Comparison of ENCODE assay signal across 1 cellular context in the genomic region with DNA sequence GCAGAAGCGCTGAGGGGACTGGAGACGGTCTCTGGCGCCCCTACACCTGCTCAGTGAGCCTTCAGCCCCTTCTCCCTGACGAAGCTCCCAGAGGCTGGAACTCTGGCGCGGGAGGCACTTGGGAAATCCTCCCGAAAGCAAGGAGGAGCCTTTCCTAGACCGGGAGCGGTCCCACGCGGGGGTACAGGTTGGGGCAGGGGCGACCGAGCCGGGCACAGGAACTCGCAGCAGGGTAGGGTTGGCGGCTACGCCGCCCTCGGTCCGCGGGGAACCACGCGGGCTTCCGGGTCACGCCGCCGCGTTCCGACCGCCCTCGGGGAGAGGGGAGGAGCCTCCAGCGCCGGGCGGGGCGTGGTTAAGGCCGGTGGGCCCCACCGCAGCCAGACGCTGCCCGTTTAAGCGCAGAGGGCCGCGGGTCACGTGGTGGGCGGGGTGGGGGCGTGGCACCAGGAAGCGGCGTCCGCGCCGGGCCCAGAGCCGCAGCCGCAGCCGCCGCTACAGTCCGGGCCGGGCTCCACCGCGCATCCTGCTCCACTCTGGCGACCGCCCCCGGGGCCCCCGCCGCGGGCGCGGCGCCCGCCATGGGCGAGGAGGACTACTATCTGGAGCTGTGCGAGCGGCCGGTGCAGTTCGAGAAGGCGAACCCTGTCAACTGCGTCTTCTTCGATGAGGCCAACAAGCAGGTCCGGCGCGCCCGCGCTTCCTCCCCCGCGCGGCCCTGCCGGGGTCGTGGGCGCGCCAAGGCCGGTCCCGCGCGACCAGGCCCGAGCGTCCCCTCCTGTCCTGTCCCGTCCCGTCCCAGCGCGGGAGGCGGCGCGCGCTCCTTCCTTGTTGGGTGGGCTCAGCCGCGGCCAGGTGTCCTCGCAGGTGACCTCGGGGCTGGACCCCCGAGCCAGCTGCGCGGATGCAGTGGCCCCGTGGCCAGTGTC.
TF ChIP-seq lines count a peak whose summit lies in the region.

Gene RMC1 (plus strand): TSS at position 474 of the 929 bp plus-strand sequence. CDS start 108 bp downstream, at position 582.

TF ChIP-seq in GM12878, 131 proteins besides CTCF, POLR2A, EP300 and RAD21 (continued from another document and continues in another):
- no peak for TF ChIP-seq PRDM15 (CRISPR knock-in tag; IDR thresholded peaks at IDR 0.05)
- peak; percentile 48; the same call in 1 of the 3 replicates for TF ChIP-seq POU2F2 (IDR thresholded peaks at IDR 0.05; ENCODE audit: borderline replicate concordance, low read depth, low read length)
- no peak for TF ChIP-seq SPI1 (IDR thresholded peaks at IDR 0.05; ENCODE audit: borderline replicate concordance, insufficient read depth, low read depth, low read length)
- TF ChIP-seq NR2C1 (IDR thresholded peaks at IDR 0.05): peak; percentile 74
- no peak for TF ChIP-seq NRF1 (conservative IDR thresholded peaks at IDR 0.05; ENCODE audit: low read depth, low read length)
- TF ChIP-seq, protein P1, sequence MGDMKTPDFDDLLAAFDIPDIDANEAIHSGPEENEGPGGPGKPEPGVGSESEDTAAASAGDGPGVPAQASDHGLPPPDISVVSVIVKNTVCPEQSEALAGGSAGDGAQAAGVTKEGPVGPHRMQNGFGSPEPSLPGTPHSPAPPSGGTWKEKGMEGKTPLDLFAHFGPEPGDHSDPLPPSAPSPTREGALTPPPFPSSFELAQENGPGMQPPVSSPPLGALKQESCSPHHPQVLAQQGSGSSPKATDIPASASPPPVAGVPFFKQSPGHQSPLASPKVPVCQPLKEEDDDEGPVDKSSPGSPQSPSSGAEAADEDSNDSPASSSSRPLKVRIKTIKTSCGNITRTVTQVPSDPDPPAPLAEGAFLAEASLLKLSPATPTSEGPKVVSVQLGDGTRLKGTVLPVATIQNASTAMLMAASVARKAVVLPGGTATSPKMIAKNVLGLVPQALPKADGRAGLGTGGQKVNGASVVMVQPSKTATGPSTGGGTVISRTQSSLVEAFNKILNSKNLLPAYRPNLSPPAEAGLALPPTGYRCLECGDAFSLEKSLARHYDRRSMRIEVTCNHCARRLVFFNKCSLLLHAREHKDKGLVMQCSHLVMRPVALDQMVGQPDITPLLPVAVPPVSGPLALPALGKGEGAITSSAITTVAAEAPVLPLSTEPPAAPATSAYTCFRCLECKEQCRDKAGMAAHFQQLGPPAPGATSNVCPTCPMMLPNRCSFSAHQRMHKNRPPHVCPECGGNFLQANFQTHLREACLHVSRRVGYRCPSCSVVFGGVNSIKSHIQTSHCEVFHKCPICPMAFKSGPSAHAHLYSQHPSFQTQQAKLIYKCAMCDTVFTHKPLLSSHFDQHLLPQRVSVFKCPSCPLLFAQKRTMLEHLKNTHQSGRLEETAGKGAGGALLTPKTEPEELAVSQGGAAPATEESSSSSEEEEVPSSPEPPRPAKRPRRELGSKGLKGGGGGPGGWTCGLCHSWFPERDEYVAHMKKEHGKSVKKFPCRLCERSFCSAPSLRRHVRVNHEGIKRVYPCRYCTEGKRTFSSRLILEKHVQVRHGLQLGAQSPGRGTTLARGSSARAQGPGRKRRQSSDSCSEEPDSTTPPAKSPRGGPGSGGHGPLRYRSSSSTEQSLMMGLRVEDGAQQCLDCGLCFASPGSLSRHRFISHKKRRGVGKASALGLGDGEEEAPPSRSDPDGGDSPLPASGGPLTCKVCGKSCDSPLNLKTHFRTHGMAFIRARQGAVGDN (IDR thresholded peaks at IDR 0.05): peak; percentile 70
- no peak for TF ChIP-seq KLF5 (IDR thresholded peaks at IDR 0.05; ENCODE audit: partially characterized antibody)
- no peak for TF ChIP-seq HDGF (IDR thresholded peaks at IDR 0.05)
- no peak for TF ChIP-seq PAX5 (IDR thresholded peaks at IDR 0.05; ENCODE audit: borderline replicate concordance, low read depth, low read length)
- no peak for TF ChIP-seq YBX1 (IDR thresholded peaks at IDR 0.05)
- TF ChIP-seq MYB (IDR thresholded peaks at IDR 0.05; ENCODE audit: borderline replicate concordance, low read depth, low read length): no peak
- TF ChIP-seq, protein P2, sequence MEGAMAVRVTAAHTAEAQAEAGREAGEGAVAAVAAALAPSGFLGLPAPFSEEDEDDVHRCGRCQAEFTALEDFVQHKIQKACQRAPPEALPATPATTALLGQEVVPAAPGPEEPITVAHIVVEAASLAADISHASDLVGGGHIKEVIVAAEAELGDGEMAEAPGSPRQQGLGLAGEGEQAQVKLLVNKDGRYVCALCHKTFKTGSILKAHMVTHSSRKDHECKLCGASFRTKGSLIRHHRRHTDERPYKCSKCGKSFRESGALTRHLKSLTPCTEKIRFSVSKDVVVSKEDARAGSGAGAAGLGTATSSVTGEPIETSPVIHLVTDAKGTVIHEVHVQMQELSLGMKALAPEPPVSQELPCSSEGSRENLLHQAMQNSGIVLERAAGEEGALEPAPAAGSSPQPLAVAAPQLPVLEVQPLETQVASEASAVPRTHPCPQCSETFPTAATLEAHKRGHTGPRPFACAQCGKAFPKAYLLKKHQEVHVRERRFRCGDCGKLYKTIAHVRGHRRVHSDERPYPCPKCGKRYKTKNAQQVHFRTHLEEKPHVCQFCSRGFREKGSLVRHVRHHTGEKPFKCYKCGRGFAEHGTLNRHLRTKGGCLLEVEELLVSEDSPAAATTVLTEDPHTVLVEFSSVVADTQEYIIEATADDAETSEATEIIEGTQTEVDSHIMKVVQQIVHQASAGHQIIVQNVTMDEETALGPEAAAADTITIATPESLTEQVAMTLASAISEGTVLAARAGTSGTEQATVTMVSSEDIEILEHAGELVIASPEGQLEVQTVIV (IDR thresholded peaks at IDR 0.05; ENCODE audit: borderline replicate concordance, partially characterized antibody): peak; percentile 87
- no peak for TF ChIP-seq TARDBP (IDR thresholded peaks at IDR 0.05; ENCODE audit: borderline replicate concordance)
- TF ChIP-seq MYC (IDR thresholded peaks at IDR 0.05; ENCODE audit: insufficient read depth, insufficient read length, insufficient replicate concordance, low read length, severe bottlenecking): no peak
- peak; percentile 52; the same call in 1 of the 2 replicates for TF ChIP-seq EED (IDR thresholded peaks at IDR 0.05; ENCODE audit: low read depth)
- no peak for TF ChIP-seq PBX3 (IDR thresholded peaks at IDR 0.05; ENCODE audit: insufficient replicate concordance, low read depth, low read length)
- peak; percentile 21 for TF ChIP-seq MEF2B (IDR thresholded peaks at IDR 0.05; ENCODE audit: partially characterized antibody, poor library complexity, severe bottlenecking)
- TF ChIP-seq SMARCA5 (IDR thresholded peaks at IDR 0.05): no peak; the same call in 1 of the 2 replicates
- 0 out of 2 replicates have a peak, but pooled peaks have one; percentile 15 for TF ChIP-seq SMC3 (IDR thresholded peaks at IDR 0.05; ENCODE audit: borderline replicate concordance, low read length)
- TF ChIP-seq, protein P3, sequence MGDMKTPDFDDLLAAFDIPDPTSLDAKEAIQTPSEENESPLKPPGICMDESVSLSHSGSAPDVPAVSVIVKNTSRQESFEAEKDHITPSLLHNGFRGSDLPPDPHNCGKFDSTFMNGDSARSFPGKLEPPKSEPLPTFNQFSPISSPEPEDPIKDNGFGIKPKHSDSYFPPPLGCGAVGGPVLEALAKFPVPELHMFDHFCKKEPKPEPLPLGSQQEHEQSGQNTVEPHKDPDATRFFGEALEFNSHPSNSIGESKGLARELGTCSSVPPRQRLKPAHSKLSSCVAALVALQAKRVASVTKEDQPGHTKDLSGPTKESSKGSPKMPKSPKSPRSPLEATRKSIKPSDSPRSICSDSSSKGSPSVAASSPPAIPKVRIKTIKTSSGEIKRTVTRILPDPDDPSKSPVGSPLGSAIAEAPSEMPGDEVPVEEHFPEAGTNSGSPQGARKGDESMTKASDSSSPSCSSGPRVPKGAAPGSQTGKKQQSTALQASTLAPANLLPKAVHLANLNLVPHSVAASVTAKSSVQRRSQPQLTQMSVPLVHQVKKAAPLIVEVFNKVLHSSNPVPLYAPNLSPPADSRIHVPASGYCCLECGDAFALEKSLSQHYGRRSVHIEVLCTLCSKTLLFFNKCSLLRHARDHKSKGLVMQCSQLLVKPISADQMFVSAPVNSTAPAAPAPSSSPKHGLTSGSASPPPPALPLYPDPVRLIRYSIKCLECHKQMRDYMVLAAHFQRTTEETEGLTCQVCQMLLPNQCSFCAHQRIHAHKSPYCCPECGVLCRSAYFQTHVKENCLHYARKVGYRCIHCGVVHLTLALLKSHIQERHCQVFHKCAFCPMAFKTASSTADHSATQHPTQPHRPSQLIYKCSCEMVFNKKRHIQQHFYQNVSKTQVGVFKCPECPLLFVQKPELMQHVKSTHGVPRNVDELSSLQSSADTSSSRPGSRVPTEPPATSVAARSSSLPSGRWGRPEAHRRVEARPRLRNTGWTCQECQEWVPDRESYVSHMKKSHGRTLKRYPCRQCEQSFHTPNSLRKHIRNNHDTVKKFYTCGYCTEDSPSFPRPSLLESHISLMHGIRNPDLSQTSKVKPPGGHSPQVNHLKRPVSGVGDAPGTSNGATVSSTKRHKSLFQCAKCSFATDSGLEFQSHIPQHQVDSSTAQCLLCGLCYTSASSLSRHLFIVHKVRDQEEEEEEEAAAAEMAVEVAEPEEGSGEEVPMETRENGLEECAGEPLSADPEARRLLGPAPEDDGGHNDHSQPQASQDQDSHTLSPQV (IDR thresholded peaks at IDR 0.05): no peak
- no peak for TF ChIP-seq SKIL (IDR thresholded peaks at IDR 0.05; ENCODE audit: low read depth, poor library complexity, severe bottlenecking)
- TF ChIP-seq SREBF1 (IDR thresholded peaks at IDR 0.05; ENCODE audit: low read length): no peak
- no peak for TF ChIP-seq KDM1A (IDR thresholded peaks at IDR 0.05; ENCODE audit: borderline replicate concordance)
- TF ChIP-seq CBFB (IDR thresholded peaks at IDR 0.05; ENCODE audit: low read depth): peak; percentile 38; the same call in 1 of the 2 replicates
- TF ChIP-seq ZNF622 (IDR thresholded peaks at IDR 0.05): no peak
- no peak for TF ChIP-seq TCF7 (IDR thresholded peaks at IDR 0.05; ENCODE audit: borderline replicate concordance)
- no peak for TF ChIP-seq SRF (IDR thresholded peaks at IDR 0.05; ENCODE audit: low read depth in 2 of 2, low read length in 2 of 2)
- TF ChIP-seq CEBPB (IDR thresholded peaks at IDR 0.05; ENCODE audit: borderline replicate concordance in 1 of 2, low read depth in 2 of 2, low read length in 2 of 2): no peak
- TF ChIP-seq NFIC (IDR thresholded peaks at IDR 0.05; ENCODE audit: low read depth, low read length): no peak
- no peak for TF ChIP-seq WRNIP1 (IDR thresholded peaks at IDR 0.05; ENCODE audit: borderline replicate concordance, low read depth, low read length)
